8 cellular contexts compared by ENCODE assay signal in the genomic region with DNA sequence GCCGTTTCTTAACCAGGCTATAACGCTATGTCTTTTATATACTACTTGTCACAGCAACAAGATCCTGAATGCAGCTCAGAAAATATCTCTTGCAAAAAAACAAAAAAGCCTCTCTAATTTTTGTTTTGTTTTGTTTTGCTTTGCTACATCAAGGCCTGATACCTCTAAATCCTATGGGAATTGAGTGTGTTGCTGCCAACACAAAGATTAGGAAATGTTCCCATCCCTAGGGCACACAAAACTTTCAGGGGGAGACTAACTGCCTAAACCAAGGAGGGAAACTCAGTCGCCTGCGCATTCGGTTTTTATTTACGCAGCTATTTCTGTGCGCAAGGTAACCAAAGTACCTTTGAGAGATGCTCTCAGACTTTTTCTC. TPM values are rescaled to one million over a fixed set of nuclear protein-coding genes. Genes with fewer than 3 reads are reported as not detected.
DNase-seq lines count a peak whose midpoint lies in the region; ATAC-seq and TF ChIP-seq lines count a peak whose summit lies in the region.

No MANE protein-coding gene starts in this region.

- no peaks in the 10 kb centered on the region for H3K9me3 Mint-ChIP-seq in natural killer cell treated with Interleukin-12 subunit alpha and Interleukin-12 subunit beta and Interleukin-15 and Interleukin-18, amount 100 ng/mL, for 72 hours

- TF ChIP-seq CTCF in BE2C (IDR thresholded peaks at IDR 0.05; ENCODE audit: low read depth, low read length) (no peak), IMR-90 (conservative IDR thresholded peaks at IDR 0.05; ENCODE audit: low read depth, low read length) (no peak), choroid plexus epithelial cell (conservative IDR thresholded peaks at IDR 0.05; ENCODE audit: low read depth, low read length) (no peak)

- peak overlapping the region; percentile 15; the same call in 1 of the 2 replicates for H4K5ac ChIP-seq in IMR-90 (ENCODE audit: low read depth, low read length)

- peak overlapping the region in 1 of 2 donors; percentile 44 for H3K27ac Mint-ChIP-seq in natural killer cell treated with Interleukin-12 subunit alpha and Interleukin-12 subunit beta and Interleukin-15 and Interleukin-18, amount 100 ng/mL, for 72 hours

- DNase-seq in BE2C (no peak), IMR-90 (no peak), choroid plexus epithelial cell (ENCODE audit: low read depth) (peak; percentile 13), NCI-H526 treated with DMSO at 0.1 percent for 48 hours (lab: John Stamatoyannopoulos, UW) (no peak)
- no peak for DNase-seq in natural killer cell treated with Interleukin-12 subunit alpha and Interleukin-12 subunit beta and Interleukin-15 and Interleukin-18, amount 100 ng/mL, for 72 hours (ENCODE audit: low spot score)
- no peak for DNase-seq in effector CD8-positive, alpha-beta T cell (lab: John Stamatoyannopoulos, UW)

- H3K4me3 ChIP-seq in BE2C (ENCODE audit: low read depth, low read length) (peak overlapping the region; percentile 75), IMR-90 (ENCODE audit: insufficient read depth, low read depth, low read length) (peak overlapping the region; percentile 58), choroid plexus epithelial cell (ENCODE audit: low read depth, low read length) (peak overlapping the region; percentile 77)

- H3K27me3 ChIP-seq in BE2C: no peaks in the 10 kb centered on the region
- H3K27me3 ChIP-seq in IMR-90 (ENCODE audit: control insufficient read depth, insufficient read depth, low read length): no peaks in the 10 kb centered on the region

- H4K20me1 ChIP-seq in IMR-90 (ENCODE audit: insufficient read depth, low read length): no peaks in the 10 kb centered on the region

- peak overlapping the region; percentile 2 for H2AK9ac ChIP-seq in IMR-90 (replicated peaks; ENCODE audit: low read depth, low read length, poor library complexity)

- H3K36me3 Mint-ChIP-seq in natural killer cell treated with Interleukin-12 subunit alpha and Interleukin-12 subunit beta and Interleukin-15 and Interleukin-18, amount 100 ng/mL, for 72 hours: no peaks in the 10 kb centered on the region

- peaks cover 5% of the 10 kb centered on the region for H3K9me1 ChIP-seq in IMR-90 (ENCODE audit: insufficient read depth, low read length)

- H2BK15ac ChIP-seq in IMR-90 (ENCODE audit: low read depth, low read length): no peak overlapping the region

- H3K4ac ChIP-seq in IMR-90 (ENCODE audit: low read depth, low read length): no peak overlapping the region

- peak overlapping the region; percentile 38; the same call in 1 of the 2 replicates for H3K14ac ChIP-seq in IMR-90 (replicated peaks; ENCODE audit: low read depth, low read length)

- no peak overlapping the region for H2BK120ac ChIP-seq in IMR-90 (ENCODE audit: low read depth, low read length)

- H4K91ac ChIP-seq in IMR-90 (ENCODE audit: insufficient read depth, low read depth, low read length): no peak overlapping the region

- H3K23ac ChIP-seq in IMR-90 (ENCODE audit: low read depth, low read length): peak overlapping the region; percentile 72

- no peak for ATAC-seq in IMR-90 (ENCODE audit: low read depth)
- no peak for ATAC-seq in natural killer cell treated with Interleukin-12 subunit alpha and Interleukin-12 subunit beta and Interleukin-15 and Interleukin-18, amount 100 ng/mL, for 72 hours
- no peak for ATAC-seq in GM18511 (IDR thresholded peaks at IDR 0.05; ENCODE audit: unreplicated experiment)
- no peak for ATAC-seq in GM19328 (IDR thresholded peaks at IDR 0.05; ENCODE audit: unreplicated experiment)

- POLR2A ChIA-PET in IMR-90 (lab: Charles Lee; ENCODE audit: unreplicated experiment): no interaction called here

- peaks cover 5 to 8% of the 10 kb centered on the region in 2 donors for H3K4me1 Mint-ChIP-seq in natural killer cell treated with Interleukin-12 subunit alpha and Interleukin-12 subunit beta and Interleukin-15 and Interleukin-18, amount 100 ng/mL, for 72 hours (ENCODE audit: low read depth in 2 of 2)

- H3K9me3 ChIP-seq in BE2C (no peaks in the 10 kb centered on the region), IMR-90 (ENCODE audit: control insufficient read depth, insufficient read depth, low read length) (no peaks in the 10 kb centered on the region)

- no CpG with 5 or more reads among the region's 7 CpGs for WGBS in IMR-90 (ENCODE audit: extremely low coverage in 2 of 2, insufficient read length in 1 of 2), 2 experiments

- no peak overlapping the region for H2BK20ac ChIP-seq in IMR-90 (ENCODE audit: low read depth, low read length)

- H3K4me2 ChIP-seq in IMR-90 (ENCODE audit: low read depth, low read length): peak overlapping the region; percentile 89

- intact Hi-C loops in IMR-90 (cut with micrococcal nuclease): loop anchor here (5.0 kb wide), 1 partner anchor 122 kb away; no protein-coding TSS in a partner anchor

- BruUV-seq in IMR-90 (replicated peaks; lab: Mats Ljungman, UMichigan): no TSS peak

- TF ChIP-seq RAD21 in IMR-90 (IDR thresholded peaks at IDR 0.05; ENCODE audit: low read length): no peak

- H2AFZ ChIP-seq in IMR-90 (replicated peaks; ENCODE audit: low read length, poor library complexity): peak overlapping the region; percentile 9

- H3K18ac ChIP-seq in IMR-90 (ENCODE audit: low read depth, low read length): no peak overlapping the region

- no peak overlapping the region for H3K27ac ChIP-seq in IMR-90 (ENCODE audit: insufficient read depth, low read length)

- no peak overlapping the region for H2AK5ac ChIP-seq in IMR-90 (ENCODE audit: low read depth, low read length)

- peaks cover 4 to 17% of the 10 kb centered on the region in 2 experiments for H3K79me1 ChIP-seq in IMR-90 (ENCODE audit: low read depth in 1 of 2, low read length in 2 of 2)

- H2BK5ac ChIP-seq in IMR-90 (ENCODE audit: low read depth, low read length, poor library complexity, severe bottlenecking): no peak overlapping the region

- peak overlapping the region; percentile 55; the same call in 1 of the 2 replicates for H3K9ac ChIP-seq in IMR-90 (ENCODE audit: low read depth, low read length)

- no peak overlapping the region for H4K8ac ChIP-seq in IMR-90 (ENCODE audit: low read depth in 2 of 2, low read length in 2 of 2)

- no peak overlapping the region for H3K56ac ChIP-seq in IMR-90 (ENCODE audit: extremely low read depth, insufficient read depth, low read length)

- CTCF ChIA-PET in IMR-90 (lab: Yijun Ruan, JAX): no interaction called here

- dilution Hi-C loops in IMR-90 (cut with HindIII; ENCODE audit: low sequenced_read_pairs, unreplicated experiment): no loop called here

- H3K36me3 ChIP-seq in BE2C: no peaks in the 10 kb centered on the region
- H3K36me3 ChIP-seq in IMR-90 (ENCODE audit: control insufficient read depth, insufficient read depth, low read length): no peaks in the 10 kb centered on the region

- peaks cover 4 to 14% of the 10 kb centered on the region in 2 donors for H3K27me3 Mint-ChIP-seq in natural killer cell treated with Interleukin-12 subunit alpha and Interleukin-12 subunit beta and Interleukin-15 and Interleukin-18, amount 100 ng/mL, for 72 hours

- peak overlapping the region; percentile 82 for H3K4me3 Mint-ChIP-seq in natural killer cell treated with Interleukin-12 subunit alpha and Interleukin-12 subunit beta and Interleukin-15 and Interleukin-18, amount 100 ng/mL, for 72 hours

- in situ Hi-C loops in IMR-90 (cut with MboI; ENCODE audit: low sequenced_read_pairs): loop anchor here (5.0 kb wide), 1 partner anchor 242 kb away; no protein-coding TSS in a partner anchor

- no peak for TF ChIP-seq POLR2A in IMR-90 (IDR thresholded peaks at IDR 0.05; ENCODE audit: low read depth, low read length)

- H3K4me1 ChIP-seq in BE2C: peaks cover 17% of the 10 kb centered on the region
- H3K4me1 ChIP-seq in IMR-90 (ENCODE audit: control insufficient read depth, insufficient read depth, low read length): peaks cover 4% of the 10 kb centered on the region

TF ChIP-seq in IMR-90, 13 proteins besides CTCF, POLR2A, EP300 and RAD21 (continues in another document):
- TF ChIP-seq MXI1 (IDR thresholded peaks at IDR 0.05; ENCODE audit: borderline replicate concordance, low read depth, low read length): no peak
- TF ChIP-seq MAFK (IDR thresholded peaks at IDR 0.05; ENCODE audit: low read depth, low read length): no peak
- TF ChIP-seq RCOR1 (IDR thresholded peaks at IDR 0.05; ENCODE audit: insufficient replicate concordance, low read length): no peak
- TF ChIP-seq, protein P1, sequence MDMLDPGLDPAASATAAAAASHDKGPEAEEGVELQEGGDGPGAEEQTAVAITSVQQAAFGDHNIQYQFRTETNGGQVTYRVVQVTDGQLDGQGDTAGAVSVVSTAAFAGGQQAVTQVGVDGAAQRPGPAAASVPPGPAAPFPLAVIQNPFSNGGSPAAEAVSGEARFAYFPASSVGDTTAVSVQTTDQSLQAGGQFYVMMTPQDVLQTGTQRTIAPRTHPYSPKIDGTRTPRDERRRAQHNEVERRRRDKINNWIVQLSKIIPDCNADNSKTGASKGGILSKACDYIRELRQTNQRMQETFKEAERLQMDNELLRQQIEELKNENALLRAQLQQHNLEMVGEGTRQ (IDR thresholded peaks at IDR 0.05; ENCODE audit: low read depth, low read length): no peak
- no peak for TF ChIP-seq RFX5 (IDR thresholded peaks at IDR 0.05; ENCODE audit: low read depth, low read length)
- no peak for TF ChIP-seq BHLHE40 (IDR thresholded peaks at IDR 0.05; ENCODE audit: low read depth, low read length)
- no peak for TF ChIP-seq MAZ (IDR thresholded peaks at IDR 0.05; ENCODE audit: borderline replicate concordance, low read depth, low read length)
- TF ChIP-seq CHD1 (IDR thresholded peaks at IDR 0.05; ENCODE audit: low read depth, low read length): no peak
- TF ChIP-seq SMC3 (IDR thresholded peaks at IDR 0.05; ENCODE audit: low read depth, low read length): no peak
- no peak for TF ChIP-seq CEBPB (IDR thresholded peaks at IDR 0.05; ENCODE audit: low read depth, low read length)
- TF ChIP-seq ELK1 (IDR thresholded peaks at IDR 0.05; ENCODE audit: borderline replicate concordance, low read depth, low read length): no peak

RNA-seq across cellular contexts. Expression of gene SSBP2, which starts 1.7 kb away (rescaled TPM):
- 146 TPM for polyA plus RNA-seq in BE2C (2012; ENCODE audit: insufficient read depth, insufficient read length, low read depth)
- total RNA-seq in IMR-90 (2012; rRNA removed): 33.6 and 42.7 TPM in 2 replicates
- 35.0 and 38.4 TPM in 2 replicates for polyA plus RNA-seq in IMR-90 (2012; rRNA removed)
- 14.1 and 16.7 TPM in 2 replicates for polyA plus RNA-seq in IMR-90 (2012; cell fraction: cytosol; rRNA removed)
- polyA plus RNA-seq in IMR-90 (2012; cell fraction: nucleus; rRNA removed; ENCODE audit: low replicate concordance): 15.5 and 49.1 TPM in 2 replicates
- 10 to 100 TPM in 1 of 2 donors, 1 to 10 TPM in 1; 9.5 to 11.3 TPM for total RNA-seq in natural killer cell treated with Interleukin-12 subunit alpha and Interleukin-12 subunit beta and Interleukin-15 and Interleukin-18, amount 100 ng/mL, for 72 hours
